37 cellular contexts compared by ENCODE assay signal in genomic region chr2:102209474-102209873, GRCh38. TPM values are rescaled to one million over a fixed set of nuclear protein-coding genes. Genes with fewer than 3 reads are reported as not detected.
"Had no signal": no experiment of that assay in that cellular context is flagged by ENCODE, and none has a peak within 500 bp of the region (broad histone marks: within the 10 kb centered on the region; RNA-seq: fewer than 3 reads in every experiment).

No MANE protein-coding gene starts in this region.

- H3K36me3 ChIP-seq: MG63 had no signal

- H3K27me3 ChIP-seq: MG63 had no signal

- H3K4me3 ChIP-seq: MG63 had no signal

- DNase-seq: Karpas-422, Kasumi-1, MG63, MM.1S, MV-4-11, NCI-H1048, NCI-H1092, NCI-H1092 treated with DMSO at 0.1 percent for 48 hours, NCI-H1105, NCI-H1417, NCI-H1417 treated with DMSO at 0.1 percent for 48 hours, NCI-H1436, NCI-H1436 treated with DMSO at 0.1 percent for 48 hours, NCI-H146, NCI-H1694, NCI-H1694 treated with DMSO at 0.1 percent for 48 hours, NCI-H187, NCI-H187 treated with DMSO at 0.1 percent for 48 hours, NCI-H1930, NCI-H2029, NCI-H2029 treated with DMSO at 0.1 percent for 48 hours, NCI-H2081, NCI-H2081 treated with DMSO at 0.1 percent for 48 hours, NCI-H2107, NCI-H2171, NCI-H2171 treated with DMSO at 0.1 percent for 48 hours, NCI-H2227 treated with DMSO at 0.1 percent for 48 hours, NCI-H226, NCI-H345, NCI-H446, NCI-H446 treated with DMSO at 0.1 percent for 48 hours, NCI-H510A, NCI-H510A treated with DMSO at 0.1 percent for 48 hours, NCI-H524 had no signal

- H3K9me3 ChIP-seq: MG63 had no signal

RNA-seq across cellular contexts. Expression of gene IL1RL2, which starts 22.7 kb away (rescaled TPM):
- total RNA-seq: M059J, MCF 10A, NCI-H460 had no signal
